1 cellular context compared by ENCODE assay signal in genomic region chr6:41705329-41705995, GRCh38.
TF ChIP-seq lines count a peak whose summit lies in the region.

No MANE protein-coding gene starts in this region.

TF ChIP-seq in IMR-90, 13 proteins besides CTCF, POLR2A, EP300 and RAD21 (continued from another document):
- TF ChIP-seq, protein P1, sequence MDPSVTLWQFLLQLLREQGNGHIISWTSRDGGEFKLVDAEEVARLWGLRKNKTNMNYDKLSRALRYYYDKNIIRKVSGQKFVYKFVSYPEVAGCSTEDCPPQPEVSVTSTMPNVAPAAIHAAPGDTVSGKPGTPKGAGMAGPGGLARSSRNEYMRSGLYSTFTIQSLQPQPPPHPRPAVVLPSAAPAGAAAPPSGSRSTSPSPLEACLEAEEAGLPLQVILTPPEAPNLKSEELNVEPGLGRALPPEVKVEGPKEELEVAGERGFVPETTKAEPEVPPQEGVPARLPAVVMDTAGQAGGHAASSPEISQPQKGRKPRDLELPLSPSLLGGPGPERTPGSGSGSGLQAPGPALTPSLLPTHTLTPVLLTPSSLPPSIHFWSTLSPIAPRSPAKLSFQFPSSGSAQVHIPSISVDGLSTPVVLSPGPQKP (IDR thresholded peaks at IDR 0.05; ENCODE audit: borderline replicate concordance, low read depth, low read length), result no peak
- no peak for TF ChIP-seq BHLHE40 (IDR thresholded peaks at IDR 0.05; ENCODE audit: low read depth, low read length)
